ENCODE assay signal across 11 cellular contexts in the genomic region with DNA sequence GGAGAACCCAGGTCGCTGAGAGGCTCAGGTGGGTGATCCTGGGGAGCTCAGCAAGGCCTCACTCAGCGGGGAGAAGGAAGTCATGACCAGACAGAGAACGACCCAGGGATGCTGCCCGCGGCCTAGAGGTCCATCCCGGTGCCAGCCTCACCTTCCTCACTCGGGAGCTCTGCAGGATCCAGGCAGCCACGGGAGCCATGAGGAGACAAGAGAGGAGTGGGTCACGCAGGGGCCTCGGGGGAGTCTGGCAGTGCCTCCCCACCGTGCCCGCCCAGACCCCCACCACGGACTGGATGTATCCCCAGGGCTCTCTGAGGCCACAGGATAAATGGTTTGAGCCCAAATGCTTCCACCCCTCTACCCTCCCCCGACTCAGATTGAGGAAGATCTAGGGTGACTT. TPM values are rescaled to one million over a fixed set of nuclear protein-coding genes. Genes with fewer than 3 reads are reported as not detected.
A peak's percentile ranks its signal among the peaks of the same experiment; 100 is the strongest.
DNase-seq lines count a peak whose midpoint lies in the region; ATAC-seq and TF ChIP-seq lines count a peak whose summit lies in the region.
"Had no signal": no experiment of that assay in that cellular context is flagged by ENCODE, and none has a peak within 500 bp of the region (broad histone marks: within the 10 kb centered on the region; RNA-seq: fewer than 3 reads in every experiment).

No MANE protein-coding gene starts in this region.

- no CpG with 5 or more reads among the region's 14 CpGs for WGBS in neuronal stem cell (ENCODE audit: extremely low coverage in 2 of 2, insufficient read length in 2 of 2, insufficient replicate concordance in 1 of 2), 2 donors

- peak overlapping the region; percentile 41 for H3K27ac Mint-ChIP-seq in activated B cell treated with CpG ODN at 0.5 μM for 24 hours

- ATAC-seq in DND-41 (ENCODE audit: insufficient read depth, low read depth) (no peak), activated B cell treated with CpG ODN at 0.5 μM for 24 hours (ENCODE audit: low read depth) (no peak)

- H3K9me3 Mint-ChIP-seq in activated B cell treated with CpG ODN at 0.5 μM for 24 hours: no peaks in the 10 kb centered on the region
- H3K9me3 Mint-ChIP-seq: CD8-positive, alpha-beta memory T cell had no signal

- H2BK15ac ChIP-seq in neuronal stem cell (ENCODE audit: low read length): peak overlapping the region; percentile 87

- H3K9me3 ChIP-seq in DND-41 (ENCODE audit: insufficient read depth, low read length, severe bottlenecking) (no peaks in the 10 kb centered on the region), neuronal stem cell (replicated peaks in 1 of 2; ENCODE audit: control insufficient read depth in 2 of 2, insufficient read depth in 1 of 2, low read depth in 1 of 2, low read length in 2 of 2) (no peaks in the 10 kb centered on the region)
- H3K9me3 ChIP-seq: A549, Caco-2 had no signal

- H3K18ac ChIP-seq in neuronal stem cell (ENCODE audit: low read length): peak overlapping the region; percentile 48

- peaks cover 12% of the 10 kb centered on the region for H3K4me1 ChIP-seq in DND-41 (ENCODE audit: insufficient read depth, low read length)
- peaks cover 0 to 5% of the 10 kb centered on the region in 2 donors for H3K4me1 ChIP-seq in neuronal stem cell (ENCODE audit: control insufficient read depth in 2 of 2, insufficient read depth in 1 of 2, low read depth in 1 of 2, low read length in 2 of 2)
- H3K4me1 ChIP-seq: A549, Caco-2 had no signal

- CTCF ChIA-PET in activated B cell treated with CpG ODN at 0.5 μM for 24 hours (lab: Charles Lee): no interaction called here

- peaks cover 35% of the 10 kb centered on the region for H3K4me1 Mint-ChIP-seq in activated B cell treated with CpG ODN at 0.5 μM for 24 hours

- TF ChIP-seq CTCF in DND-41 (IDR thresholded peaks at IDR 0.05; ENCODE audit: borderline replicate concordance, extremely low read depth, low read length, poor library complexity, severe bottlenecking) (no peak), activated B cell treated with CpG ODN at 0.5 μM for 24 hours (IDR thresholded peaks at IDR 0.05) (no peak), GM20000 (IDR thresholded peaks at IDR 0.05; ENCODE audit: extremely low read depth, missing control alignments) (no peak)

- H2AFZ ChIP-seq in DND-41 (ENCODE audit: low read depth, low read length) (no peak overlapping the region), neuronal stem cell (ENCODE audit: low read length) (no peak overlapping the region)

- peaks cover 76% of the 10 kb centered on the region for H3K79me2 ChIP-seq in DND-41 (ENCODE audit: insufficient read depth, low read length)

- H3K23ac ChIP-seq in neuronal stem cell (ENCODE audit: low read depth, low read length, poor library complexity): no peak overlapping the region

- peak overlapping the region; percentile 5 for H2BK120ac ChIP-seq in neuronal stem cell (ENCODE audit: low read depth, low read length)

- H2BK5ac ChIP-seq in neuronal stem cell (ENCODE audit: low read length): no peak overlapping the region

- H3K4me3 Mint-ChIP-seq in activated B cell treated with CpG ODN at 0.5 μM for 24 hours: no peak overlapping the region
- H3K4me3 Mint-ChIP-seq: CD8-positive, alpha-beta memory T cell had no signal

- no peak overlapping the region for H4K91ac ChIP-seq in neuronal stem cell (ENCODE audit: low read depth, low read length, poor library complexity)

- H3K4ac ChIP-seq in neuronal stem cell (ENCODE audit: low read length): no peak overlapping the region

- intact Hi-C loops in activated B cell treated with CpG ODN at 0.5 μM for 24 hours (cut with micrococcal nuclease): no loop called here

- H3K27ac ChIP-seq in DND-41 (ENCODE audit: low read length) (peak overlapping the region; percentile 31; the same call in 1 of the 2 replicates), neuronal stem cell (replicated peaks; ENCODE audit: low read length) (no peak overlapping the region)
- H3K27ac ChIP-seq: A549 had no signal

- H3K14ac ChIP-seq in neuronal stem cell (ENCODE audit: low read length): no peak overlapping the region

- H3K36me3 ChIP-seq in DND-41 (ENCODE audit: insufficient read depth, low read length) (peaks cover 90% of the 10 kb centered on the region), neuronal stem cell (replicated peaks in 1 of 2; ENCODE audit: control insufficient read depth in 2 of 2, insufficient read depth in 2 of 2, low read length in 2 of 2) (no peaks in the 10 kb centered on the region)

- peak overlapping the region; percentile 82 for H4K8ac ChIP-seq in neuronal stem cell (ENCODE audit: low read depth, low read length)

- peak overlapping the region; percentile 41 for H2BK12ac ChIP-seq in neuronal stem cell (ENCODE audit: low read length)

- peak overlapping the region; percentile 95 for H2AK5ac ChIP-seq in neuronal stem cell (ENCODE audit: low read depth, low read length)

- POLR2A ChIA-PET in activated B cell treated with CpG ODN at 0.5 μM for 24 hours (lab: Charles Lee): interaction anchor here (0.6 to 1.4 kb wide), 3 partner anchors 33 to 1037 kb away, joined by 3 to 7 read pairs (median 4); no protein-coding TSS in a partner anchor

- peaks cover 72% of the 10 kb centered on the region for H4K20me1 ChIP-seq in DND-41 (ENCODE audit: insufficient read depth, low read length)

- H3K27me3 Mint-ChIP-seq in activated B cell treated with CpG ODN at 0.5 μM for 24 hours: no peaks in the 10 kb centered on the region
- H3K27me3 Mint-ChIP-seq: CD8-positive, alpha-beta memory T cell had no signal

- no peak overlapping the region for H3K4me2 ChIP-seq in DND-41 (ENCODE audit: insufficient read depth, low read length)
- no peak overlapping the region for H3K4me2 ChIP-seq in neuronal stem cell (ENCODE audit: insufficient read depth, low read length, poor library complexity, severe bottlenecking)
- H3K4me2 ChIP-seq: A549 had no signal

- H3K4me3 ChIP-seq in DND-41 (ENCODE audit: low read depth in 1 of 2, low read length in 2 of 2): no peak overlapping the region
- H3K4me3 ChIP-seq in neuronal stem cell (ENCODE audit: low read length in 2 of 2): no peak overlapping the region
- H3K4me3 ChIP-seq: A549 had no signal

- peaks cover 77% of the 10 kb centered on the region for H3K36me3 Mint-ChIP-seq in activated B cell treated with CpG ODN at 0.5 μM for 24 hours (ENCODE audit: low read depth)

- no peaks in the 10 kb centered on the region for H3K79me1 ChIP-seq in neuronal stem cell (ENCODE audit: low read depth, low read length)

- DNase-seq in DND-41 (no peak), activated B cell treated with CpG ODN at 0.5 μM for 24 hours (no peak), neuronal stem cell (ENCODE audit: low spot score) (no peak), GM20000 (ENCODE audit: low spot score) (no peak), activated gamma-delta T cell treated with Interleukin-2 at 50 U/mL for 16 hours (no peak), iPS-NIHi7 (ENCODE audit: extremely low spot score) (no peak)
- DNase-seq: Caco-2; CD8-positive, alpha-beta memory T cell; GF-D8; H7 had no signal

- no peak overlapping the region for H3K9ac ChIP-seq in DND-41 (ENCODE audit: low read depth, low read length)
- H3K9ac ChIP-seq in neuronal stem cell (ENCODE audit: low read depth, low read length, poor library complexity): no peak overlapping the region

- H3K27me3 ChIP-seq in DND-41 (ENCODE audit: insufficient read depth, low read length, poor library complexity): no peaks in the 10 kb centered on the region
- peaks cover 0 to 30% (median 0%) of the 10 kb centered on the region in 3 experiments for H3K27me3 ChIP-seq in neuronal stem cell (ENCODE audit: control insufficient read depth in 3 of 3, insufficient read depth in 3 of 3, low read depth in 1 of 3, low read length in 3 of 3)

RNA-seq across cellular contexts. Expression of a gene that starts 10.7 kb away (rescaled TPM):
- 458 and 541 TPM in 2 replicates for total RNA-seq in activated B cell treated with CpG ODN at 0.5 μM for 24 hours
- 1.7 TPM for polyA plus RNA-seq in neuronal stem cell (2013, experiment 1 of 2)
- polyA plus RNA-seq in neuronal stem cell (2013, experiment 2 of 2): 2.6 TPM

RNA-seq across cellular contexts. Expression of a gene that starts 37.3 kb away (rescaled TPM):
- total RNA-seq in activated B cell treated with CpG ODN at 0.5 μM for 24 hours: 22.0 and 26.0 TPM in 2 replicates
- polyA plus RNA-seq in neuronal stem cell (2013, experiment 1 of 2): not detected
- not detected for polyA plus RNA-seq in neuronal stem cell (2013, experiment 2 of 2)
- polyA plus RNA-seq: CD8-positive, alpha-beta memory T cell had no signal
